In genomic region chr1:154481058-154481457, GRCh38 we compare ENCODE assay signal across 23 cellular contexts. TPM values are rescaled to one million over a fixed set of nuclear protein-coding genes. Genes with fewer than 3 reads are reported as not detected.
DNase-seq lines count a peak whose midpoint lies in the region; ATAC-seq, FAIRE-seq and TF ChIP-seq lines count a peak whose summit lies in the region.
"Had no signal": no experiment of that assay in that cellular context is flagged by ENCODE, and none has a peak within 500 bp of the region (broad histone marks: within the 10 kb centered on the region; RNA-seq: fewer than 3 reads in every experiment).

No MANE protein-coding gene starts in this region.

- no peak overlapping the region for H2AFZ ChIP-seq in smooth muscle cell (ENCODE audit: low read depth)

- CTCF ChIA-PET in HEK293 (lab: Yijun Ruan, JAX), result interaction anchor here (0.5 to 11.0 kb wide), 30 partner anchors 9 to 598 kb away, joined by 3 to 205 read pairs (median 4); partner anchors contain the start of gene EFNA3

- no peak overlapping the region for H3K9ac ChIP-seq in smooth muscle cell (ENCODE audit: low read depth)

- H3K4me1 ChIP-seq in DOHH2 (ENCODE audit: control insufficient read depth, low read length) (peaks cover 15% of the 10 kb centered on the region), HEK293 (ENCODE audit: control insufficient read depth, insufficient read depth, low read length) (peaks cover 3% of the 10 kb centered on the region; the same call in 1 of the 2 replicates), smooth muscle cell (ENCODE audit: low read depth) (no peaks in the 10 kb centered on the region)

- H3K27me3 ChIP-seq in DOHH2 (ENCODE audit: control insufficient read depth, low read length) (no peaks in the 10 kb centered on the region), smooth muscle cell (ENCODE audit: low read depth) (no peaks in the 10 kb centered on the region)
- H3K27me3 ChIP-seq: body of pancreas had no signal

- H3K79me2 ChIP-seq in DOHH2 (ENCODE audit: control insufficient read depth, low read length) (no peaks in the 10 kb centered on the region), smooth muscle cell (ENCODE audit: low read depth) (no peaks in the 10 kb centered on the region)

- H3K4me2 ChIP-seq in DOHH2 (ENCODE audit: low read length) (no peak overlapping the region), smooth muscle cell (no peak overlapping the region)

- peaks cover 9% of the 10 kb centered on the region for H3K27me3 Mint-ChIP-seq in glutamatergic neuron (ENCODE audit: unreplicated experiment)
- H3K27me3 Mint-ChIP-seq: stimulated activated memory B cell treated with anti-CD40 and anti-IgM and Interleukin-4, amounts not matched to agents 10 μg/mL and 1 μg/mL and 100 μg/mL, for 72 hours had no signal

- H3K4me3 ChIP-seq in DOHH2 (ENCODE audit: low read length) (no peak overlapping the region), HEK293 (ENCODE audit: low read depth, low read length) (no peak overlapping the region), smooth muscle cell (no peak overlapping the region)
- H3K4me3 ChIP-seq: body of pancreas had no signal

- H3F3A ChIP-seq in DOHH2 (ENCODE audit: control insufficient read depth, insufficient read depth), result peaks cover 8% of the 10 kb centered on the region; the same call in 1 of the 2 replicates
- H3F3A ChIP-seq in smooth muscle cell (ENCODE audit: low read depth), result peaks cover 5% of the 10 kb centered on the region

- peak; percentile 52 for DNase-seq in NCI-H524 treated with DMSO at 0.1 percent for 48 hours (lab: John Stamatoyannopoulos, UW)
- peak; percentile 38 for DNase-seq in glutamatergic neuron
- DNase-seq in GM19239 (ENCODE audit: insufficient read length, low spot score), result no peak
- DNase-seq in smooth muscle cell (lab: John Stamatoyannopoulos, UW; ENCODE audit: unreplicated experiment), result no peak
- DNase-seq: activated CD4-positive, alpha-beta T cell treated with anti-CD3 and anti-CD28 coated beads for 48 hours; body of pancreas; C1 segment of cervical spinal cord; GOT3; left cardiac atrium; NCI-H1092; NCI-H526; posterior cingulate gyrus; T-helper 9 cell had no signal

- peak overlapping the region; percentile 78 for H3K4me3 Mint-ChIP-seq in glutamatergic neuron (ENCODE audit: unreplicated experiment)
- H3K4me3 Mint-ChIP-seq: activated naive CD4-positive, alpha-beta T cell treated with anti-CD3 and anti-CD28 coated beads, Interleukin-2, amount 50 U/mL, for 24 hours; stimulated activated memory B cell treated with anti-CD40 and anti-IgM and Interleukin-4, amounts not matched to agents 10 μg/mL and 1 μg/mL and 100 μg/mL, for 72 hours; type B pancreatic cell had no signal

- TF ChIP-seq CTCF in DOHH2 (IDR thresholded peaks at IDR 0.05; ENCODE audit: low read depth, low read length, poor library complexity, severe bottlenecking), result peak; percentile 19
- TF ChIP-seq CTCF in HEK293 (tag by site-specific recombination; IDR thresholded peaks at IDR 0.05), result no peak
- TF ChIP-seq CTCF in glutamatergic neuron (IDR thresholded peaks at IDR 0.05; ENCODE audit: partially characterized antibody, unreplicated experiment), result no peak
- TF ChIP-seq CTCF in smooth muscle cell (IDR thresholded peaks at IDR 0.05; ENCODE audit: borderline replicate concordance, insufficient read depth, poor library complexity, severe bottlenecking), result no peak

- H3K9me3 Mint-ChIP-seq in glutamatergic neuron (ENCODE audit: unreplicated experiment), result peaks cover 10% of the 10 kb centered on the region
- H3K9me3 Mint-ChIP-seq: activated naive CD4-positive, alpha-beta T cell treated with anti-CD3 and anti-CD28 coated beads, Interleukin-2, amount 50 U/mL, for 24 hours; stimulated activated memory B cell treated with anti-CD40 and anti-IgM and Interleukin-4, amounts not matched to agents 10 μg/mL and 1 μg/mL and 100 μg/mL, for 72 hours; type B pancreatic cell had no signal

- H3K36me3 Mint-ChIP-seq in glutamatergic neuron (ENCODE audit: unreplicated experiment), result no peaks in the 10 kb centered on the region
- H3K36me3 Mint-ChIP-seq: activated naive CD4-positive, alpha-beta T cell treated with anti-CD3 and anti-CD28 coated beads, Interleukin-2, amount 50 U/mL, for 24 hours; stimulated activated memory B cell treated with anti-CD40 and anti-IgM and Interleukin-4, amounts not matched to agents 10 μg/mL and 1 μg/mL and 100 μg/mL, for 72 hours; type B pancreatic cell had no signal

- H3K27ac ChIP-seq in DOHH2 (ENCODE audit: low read depth, low read length) (no peak overlapping the region), HEK293 (ENCODE audit: extremely low read depth, low read depth, low read length) (no peak overlapping the region), smooth muscle cell (ENCODE audit: low read depth) (no peak overlapping the region)
- H3K27ac ChIP-seq: body of pancreas had no signal

- H3K36me3 ChIP-seq in DOHH2 (ENCODE audit: control insufficient read depth, low read length) (no peaks in the 10 kb centered on the region), HEK293 (ENCODE audit: control insufficient read depth in 2 of 2, insufficient read depth in 1 of 2, low read length in 2 of 2) (no peaks in the 10 kb centered on the region), smooth muscle cell (ENCODE audit: low read depth) (no peaks in the 10 kb centered on the region)

- peak overlapping the region; percentile 95 for H3K27ac Mint-ChIP-seq in glutamatergic neuron (ENCODE audit: unreplicated experiment)
- H3K27ac Mint-ChIP-seq: activated naive CD4-positive, alpha-beta T cell treated with anti-CD3 and anti-CD28 coated beads, Interleukin-2, amount 50 U/mL, for 24 hours; stimulated activated memory B cell treated with anti-CD40 and anti-IgM and Interleukin-4, amounts not matched to agents 10 μg/mL and 1 μg/mL and 100 μg/mL, for 72 hours; type B pancreatic cell had no signal

- FAIRE-seq in GM19239 (lab: Jason Lieb, UNC), result no peak

- no peak for ATAC-seq in HG02870 (IDR thresholded peaks at IDR 0.05; ENCODE audit: unreplicated experiment)
- ATAC-seq in HG03159 (IDR thresholded peaks at IDR 0.05; ENCODE audit: unreplicated experiment), result no peak
- ATAC-seq: body of pancreas; left cardiac atrium; Right ventricle myocardium inferior; stimulated activated memory B cell treated with anti-CD40 and anti-IgM and Interleukin-4, amounts not matched to agents 10 μg/mL and 1 μg/mL and 100 μg/mL, for 72 hours had no signal

- no peaks in the 10 kb centered on the region for H3K9me2 ChIP-seq in DOHH2 (replicated peaks; ENCODE audit: control insufficient read depth, low read length)

- H3K9me3 ChIP-seq in DOHH2 (ENCODE audit: control insufficient read depth, insufficient read depth, low read length) (no peaks in the 10 kb centered on the region), HEK293 (ENCODE audit: control insufficient read depth, insufficient read depth, low read depth, low read length) (no peaks in the 10 kb centered on the region), smooth muscle cell (replicated peaks; ENCODE audit: low read depth) (no peaks in the 10 kb centered on the region)
- H3K9me3 ChIP-seq: body of pancreas had no signal

- no peaks in the 10 kb centered on the region for H4K20me1 ChIP-seq in DOHH2 (ENCODE audit: control insufficient read depth, insufficient read depth, low read depth, low read length)
- no peaks in the 10 kb centered on the region for H4K20me1 ChIP-seq in smooth muscle cell (ENCODE audit: low read depth)

- POLR2A ChIA-PET in HEK293 (lab: Yijun Ruan, JAX), result interaction anchor here (0.6 to 0.8 kb wide), 2 partner anchors 73 to 753 kb away, joined by 3 to 4 read pairs; no protein-coding TSS in a partner anchor

- 53% methylated on average over 1 of the region's 1 CpG for WGBS in smooth muscle cell (ENCODE audit: low lambda C conversion rate)

- H3K4me1 Mint-ChIP-seq in glutamatergic neuron (ENCODE audit: low read depth, unreplicated experiment), result peaks cover 21% of the 10 kb centered on the region

TF ChIP-seq in HEK293, 187 proteins besides CTCF, POLR2A, EP300 and RAD21 (continues in another document):
- TF ChIP-seq ZNF133 (tag by site-specific recombination; IDR thresholded peaks at IDR 0.05) (no peak), ZNF580 (tag by site-specific recombination; IDR thresholded peaks at IDR 0.05) (no peak), ZNF114 (tag by site-specific recombination; IDR thresholded peaks at IDR 0.05) (no peak), ZNF704 (tag by site-specific recombination; IDR thresholded peaks at IDR 0.05) (no peak), ZFP37 (tag by site-specific recombination; IDR thresholded peaks at IDR 0.05) (no peak), SCRT2 (tag by site-specific recombination; IDR thresholded peaks at IDR 0.05) (no peak)

RNA-seq across cellular contexts. Expression of gene TDRD10, which starts 21.0 kb away (rescaled TPM):
- not detected for total RNA-seq in glutamatergic neuron (ENCODE audit: unreplicated experiment)
- total RNA-seq in smooth muscle cell, result 0.13 TPM in 1 of 2 replicates, not detected in the other
- polyA plus RNA-seq in smooth muscle cell, result 0.11 TPM in 1 of 2 replicates, not detected in the other
- total RNA-seq: Daoy had no signal
- polyA plus RNA-seq: fibroblast of lung had no signal

RNA-seq across cellular contexts. Expression of gene SHE, which starts 21.2 kb away (rescaled TPM):
- total RNA-seq in glutamatergic neuron (ENCODE audit: unreplicated experiment), result 0.07 TPM
- total RNA-seq in smooth muscle cell, result 0.13 and 0.45 TPM in 2 replicates
- polyA plus RNA-seq in smooth muscle cell, result 0.39 and 0.72 TPM in 2 replicates
- total RNA-seq: fibroblast of lung had no signal
- polyA plus RNA-seq: fibroblast of lung had no signal

Comparison
In these comparisons a context has a peak if more than half of its experiments do, and no peak if none do; other contexts are left out.
1. DNase-seq: peak in NCI-H524 treated with DMSO at 0.1 percent for 48 hours (single experiment) and glutamatergic neuron (single experiment); none in GM19239 (single experiment) and smooth muscle cell (single experiment).